29 cellular contexts compared by ENCODE assay signal in the genomic region with DNA sequence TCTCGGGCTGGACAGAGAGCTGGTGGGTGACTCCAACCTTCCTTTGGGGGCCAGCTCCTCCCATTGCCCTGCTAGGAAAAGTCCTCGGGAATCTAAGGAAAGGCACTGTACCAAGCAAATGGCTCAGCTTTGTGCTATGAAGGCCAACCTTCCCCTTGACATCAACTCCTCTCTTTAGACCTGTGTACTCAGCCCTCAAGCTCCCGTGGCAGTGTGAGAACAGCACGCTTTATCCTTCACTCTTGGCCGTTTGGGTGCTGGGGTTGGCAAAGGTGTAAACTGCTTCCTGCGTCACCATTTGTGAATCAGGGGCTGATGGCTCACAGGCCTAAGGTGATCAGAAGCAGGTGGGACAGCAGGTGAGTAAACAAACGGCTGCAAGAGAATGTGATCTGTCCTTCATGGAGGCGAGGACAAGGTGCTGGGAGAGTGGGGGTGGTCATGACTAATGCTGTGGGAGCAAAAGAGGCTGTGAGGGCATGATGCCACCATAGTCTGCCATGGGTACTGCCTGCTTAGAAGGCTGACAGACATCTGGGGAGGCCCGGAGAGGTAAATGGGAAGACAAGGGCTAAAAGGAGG.
DNase-seq lines count a peak whose midpoint lies in the region; ATAC-seq, FAIRE-seq and TF ChIP-seq lines count a peak whose summit lies in the region.
"Had no signal": no experiment of that assay in that cellular context is flagged by ENCODE, and none has a peak within 500 bp of the region (broad histone marks: within the 10 kb centered on the region; RNA-seq: fewer than 3 reads in every experiment).

No MANE protein-coding gene starts in this region.

- no peaks in the 10 kb centered on the region for H3K79me1 ChIP-seq in mesenchymal stem cell (replicated peaks; ENCODE audit: low read length, poor library complexity, severe bottlenecking)

- intact Hi-C loops in HepG2 (cut with micrococcal nuclease; ENCODE audit: unreplicated experiment) (no loop called here), right lobe of liver (cut with DNase I) (no loop called here), transverse colon (cut with DNase I; ENCODE audit: low total_unique reads) (no loop called here)

- TF ChIP-seq EP300 in HepG2 (IDR thresholded peaks at IDR 0.05; ENCODE audit: low read depth in 2 of 2, low read length in 2 of 2) (no peak), HepG2 (CRISPR knock-in tag; IDR thresholded peaks at IDR 0.05; ENCODE audit: borderline replicate concordance) (no peak), transverse colon (IDR thresholded peaks at IDR 0.05; ENCODE audit: low read depth) (no peak)

- H3K9me3 ChIP-seq in HepG2 (ENCODE audit: low read length), result no peaks in the 10 kb centered on the region
- no peaks in the 10 kb centered on the region for H3K9me3 ChIP-seq in right lobe of liver
- H3K9me3 ChIP-seq in mesenchymal stem cell (ENCODE audit: control insufficient read depth, low read length), result no peaks in the 10 kb centered on the region
- H3K9me3 ChIP-seq in transverse colon, result no peaks in the 10 kb centered on the region
- H3K9me3 ChIP-seq: ascending aorta, BE2C, spleen, testis had no signal

- no peak for TF ChIP-seq POLR2A in HepG2 (IDR thresholded peaks at IDR 0.05; ENCODE audit: insufficient read depth in 1 of 2, low read depth in 2 of 2, low read length in 2 of 2)
- no peak for TF ChIP-seq POLR2A in right lobe of liver (IDR thresholded peaks at IDR 0.05)
- no peak for TF ChIP-seq POLR2A in transverse colon (IDR thresholded peaks at IDR 0.05)

- no peaks in the 10 kb centered on the region for H3K36me3 ChIP-seq in HepG2 (replicated peaks in 1 of 2; ENCODE audit: control insufficient read depth in 1 of 2, insufficient read depth in 2 of 2, low read length in 2 of 2)
- H3K36me3 ChIP-seq in right lobe of liver, result no peaks in the 10 kb centered on the region
- no peaks in the 10 kb centered on the region for H3K36me3 ChIP-seq in mesenchymal stem cell (ENCODE audit: control insufficient read depth in 1 of 2, insufficient read depth in 2 of 2, low read depth in 1 of 2, low read length in 2 of 2)
- no peaks in the 10 kb centered on the region for H3K36me3 ChIP-seq in transverse colon
- H3K36me3 ChIP-seq: ascending aorta, BE2C, spleen had no signal

- H2AFZ ChIP-seq in HepG2 (ENCODE audit: low read length) (no peak overlapping the region), mesenchymal stem cell (ENCODE audit: low read depth, low read length) (no peak overlapping the region)

- H2BK12ac ChIP-seq in mesenchymal stem cell (ENCODE audit: low read length in 2 of 2), result peak overlapping the region in 1 of 2 experiments; percentile 29

- TF ChIP-seq CTCF in HepG2 (CRISPR knock-in tag; IDR thresholded peaks at IDR 0.05) (no peak), right lobe of liver (IDR thresholded peaks at IDR 0.05) (no peak), transverse colon (IDR thresholded peaks at IDR 0.05) (no peak)

- no peak for ATAC-seq in HepG2
- ATAC-seq in right lobe of liver, result no peak
- no peak for ATAC-seq in GM18519 (IDR thresholded peaks at IDR 0.05; ENCODE audit: low FRiP score, unreplicated experiment)
- ATAC-seq: left colon; naive thymus-derived CD4-positive, alpha-beta T cell; stimulated activated memory B cell treated with anti-CD40 and anti-IgM and Interleukin-4, amounts not matched to agents 10 μg/mL and 1 μg/mL and 100 μg/mL, for 72 hours had no signal

- WGBS in HepG2 (ENCODE audit: low lambda C conversion rate), result 89% methylated on average over 9 of the region's 9 CpGs
- 89% methylated on average over 6 of the region's 9 CpGs for WGBS in right lobe of liver (ENCODE audit: insufficient coverage, low coverage, low lambda C conversion rate, missing lambda C conversion rate)
- 95% methylated on average over 9 of the region's 9 CpGs for WGBS in mesenchymal stem cell
- 62 to 80% methylated on average over 2 to 9 of the region's 9 CpGs for WGBS in transverse colon (ENCODE audit: low coverage in 1 of 2), 2 donors

- H3K79me2 ChIP-seq in HepG2 (ENCODE audit: insufficient read depth, low read length), result no peaks in the 10 kb centered on the region

- CTCF ChIA-PET in HepG2 (lab: Yijun Ruan, JAX; ENCODE audit: low intra/inter-chr PET ratio, low total read pairs), result no interaction called here

- H3K27me3 ChIP-seq in HepG2 (ENCODE audit: control insufficient read depth in 1 of 2, insufficient read depth in 2 of 2, low read length in 2 of 2), result no peaks in the 10 kb centered on the region
- no peaks in the 10 kb centered on the region for H3K27me3 ChIP-seq in right lobe of liver
- no peaks in the 10 kb centered on the region for H3K27me3 ChIP-seq in mesenchymal stem cell (ENCODE audit: control insufficient read depth in 1 of 2, insufficient read depth in 1 of 2, low read length in 2 of 2)
- no peaks in the 10 kb centered on the region for H3K27me3 ChIP-seq in transverse colon
- H3K27me3 ChIP-seq: ascending aorta, BE2C, testis had no signal

- no peak overlapping the region for H2AK5ac ChIP-seq in mesenchymal stem cell (ENCODE audit: low read length, severe bottlenecking)

- peak overlapping the region; percentile 24 for H4K91ac ChIP-seq in mesenchymal stem cell (ENCODE audit: low read length)

- H3K14ac ChIP-seq in mesenchymal stem cell (ENCODE audit: low read length in 2 of 2), result no peak overlapping the region

- no peak overlapping the region for H3K27ac ChIP-seq in HepG2 (ENCODE audit: extremely low read length, insufficient read depth, low read length)
- no peak overlapping the region for H3K27ac ChIP-seq in right lobe of liver
- no peak overlapping the region for H3K27ac ChIP-seq in mesenchymal stem cell (ENCODE audit: low read length, poor library complexity, severe bottlenecking)
- H3K27ac ChIP-seq in transverse colon, result peak overlapping the region; percentile 70 to 85 (median 78)
- H3K27ac ChIP-seq: ascending aorta, spleen, testis had no signal

- H3K4me1 ChIP-seq in HepG2 (ENCODE audit: insufficient read depth, low read length), result peaks cover 27% of the 10 kb centered on the region
- H3K4me1 ChIP-seq in right lobe of liver, result peaks cover 0 to 23% (median 6%) of the 10 kb centered on the region in 4 donors
- peaks cover 7% of the 10 kb centered on the region for H3K4me1 ChIP-seq in mesenchymal stem cell (ENCODE audit: control insufficient read depth, insufficient read depth, low read depth, low read length)
- H3K4me1 ChIP-seq in transverse colon, result peaks cover 0 to 34% (median 22%) of the 10 kb centered on the region in 4 donors
- H3K4me1 ChIP-seq: testis had no signal

- no peak overlapping the region for H3K4ac ChIP-seq in mesenchymal stem cell (ENCODE audit: low read depth in 1 of 2, low read length in 2 of 2)

- POLR2A ChIA-PET in HepG2 (lab: Yijun Ruan, JAX), result no interaction called here

- no peak overlapping the region for H2BK5ac ChIP-seq in mesenchymal stem cell (ENCODE audit: low read depth, low read length, poor library complexity, severe bottlenecking)

- no peak overlapping the region for H2BK15ac ChIP-seq in mesenchymal stem cell (ENCODE audit: low read depth, poor library complexity, severe bottlenecking)

- no peak overlapping the region for H2BK120ac ChIP-seq in mesenchymal stem cell (ENCODE audit: low read depth, low read length)

- no peak for DNase-seq in HepG2 (ENCODE audit: low spot score)
- no peak for DNase-seq in right lobe of liver
- DNase-seq in NCI-H774 (lab: John Stamatoyannopoulos, UW), result peak; percentile 11
- DNase-seq in mesenchymal stem cell, result no peak
- DNase-seq in transverse colon, result no peak
- no peak for DNase-seq in amniotic stem cell (lab: John Stamatoyannopoulos, UW)
- no peak for DNase-seq in globus pallidus (ENCODE audit: low spot score)
- DNase-seq: activated CD4-positive, alpha-beta T cell treated with anti-CD3 and anti-CD28 coated beads for 1 hour; activated naive CD4-positive, alpha-beta T cell treated with anti-CD3 and anti-CD28 coated beads for 36 hours; activated T-cell treated with anti-CD3 and anti-CD28 coated beads, Interleukin-2, amount 50 U/mL, for 1 hour; dermis blood vessel endothelial cell; DMS79; head of caudate nucleus; KG1; left colon; mesendoderm; MM.1S; naive thymus-derived CD4-positive, alpha-beta T cell; NCI-H1694; NCI-H345; retina; spleen; stimulated activated CD4-positive, alpha-beta T cell treated with anti-CD3 and anti-CD28 coated beads, Interleukin-4, amount 100 ng/mL, for 1 hour; testis had no signal

- no peak overlapping the region for H3K18ac ChIP-seq in mesenchymal stem cell (ENCODE audit: low read depth in 1 of 2, low read length in 2 of 2)

- H4K8ac ChIP-seq in mesenchymal stem cell (ENCODE audit: low read length), result no peak overlapping the region

- H3K4me3 ChIP-seq in HepG2 (replicated peaks in 1 of 3; ENCODE audit: insufficient read depth in 1 of 3, low read depth in 2 of 3, low read length in 3 of 3), result no peak overlapping the region
- no peak overlapping the region for H3K4me3 ChIP-seq in right lobe of liver
- H3K4me3 ChIP-seq in mesenchymal stem cell (ENCODE audit: insufficient read depth in 1 of 2, low read depth in 1 of 2, low read length in 2 of 2), result no peak overlapping the region
- no peak overlapping the region for H3K4me3 ChIP-seq in transverse colon
- H3K4me3 ChIP-seq: ascending aorta, spleen, testis had no signal

- H3K23ac ChIP-seq in mesenchymal stem cell (ENCODE audit: low read length in 2 of 2), result no peak overlapping the region

- H3K4me2 ChIP-seq in HepG2 (ENCODE audit: low read depth, low read length) (no peak overlapping the region), mesenchymal stem cell (ENCODE audit: low read length, poor library complexity, severe bottlenecking) (no peak overlapping the region)

- TF ChIP-seq RAD21 in HepG2 (CRISPR knock-in tag; IDR thresholded peaks at IDR 0.05), result no peak

- H4K20me1 ChIP-seq in HepG2 (ENCODE audit: insufficient read depth, low read length), result no peaks in the 10 kb centered on the region

- no peak for FAIRE-seq in HepG2 (lab: Jason Lieb, UNC)
- FAIRE-seq: endothelial cell of umbilical vein had no signal

- BruUV-seq in HepG2 (replicated peaks; lab: Mats Ljungman, UMichigan), result no TSS peak

- H3K9ac ChIP-seq in HepG2 (ENCODE audit: insufficient read depth, low read depth, low read length) (no peak overlapping the region), mesenchymal stem cell (ENCODE audit: low read length) (no peak overlapping the region)

- in situ Hi-C loops in HepG2 (cut with HindIII; ENCODE audit: extremely low pct_ligation_motif_present, low pct_unique_long_range_greater_than_20kb) (no loop called here), transverse colon (cut with MboI; ENCODE audit: low pct_ligation_motif_present in 1 of 4, low pct_unique_long_range_greater_than_20kb in 1 of 4, low sequenced_read_pairs in 3 of 4) (loop anchor here in 1 of 4 donors (25.0 kb wide), 1 partner anchor 160 kb away; a partner anchor contains a TSS)

TF ChIP-seq in HepG2, 621 proteins besides CTCF, POLR2A, EP300 and RAD21 (continues in another document):
- TF ChIP-seq, protein P1, sequence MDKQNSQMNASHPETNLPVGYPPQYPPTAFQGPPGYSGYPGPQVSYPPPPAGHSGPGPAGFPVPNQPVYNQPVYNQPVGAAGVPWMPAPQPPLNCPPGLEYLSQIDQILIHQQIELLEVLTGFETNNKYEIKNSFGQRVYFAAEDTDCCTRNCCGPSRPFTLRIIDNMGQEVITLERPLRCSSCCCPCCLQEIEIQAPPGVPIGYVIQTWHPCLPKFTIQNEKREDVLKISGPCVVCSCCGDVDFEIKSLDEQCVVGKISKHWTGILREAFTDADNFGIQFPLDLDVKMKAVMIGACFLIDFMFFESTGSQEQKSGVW (CRISPR knock-in tag; IDR thresholded peaks at IDR 0.05; ENCODE audit: borderline replicate concordance), result no peak
- TF ChIP-seq ZNF605 (CRISPR knock-in tag; IDR thresholded peaks at IDR 0.05), result 0 out of 2 replicates have a peak, but pooled peaks have one; percentile 23

Comparison
In these comparisons a context has a peak if more than half of its experiments do, and no peak if none do; other contexts are left out.
1. H3K27ac ChIP-seq: peak in transverse colon (4 of 4); none in HepG2 (single experiment), right lobe of liver (0 of 3) and mesenchymal stem cell (single experiment).